Comparison of ENCODE assay signal across 8 cellular contexts in the genomic region with DNA sequence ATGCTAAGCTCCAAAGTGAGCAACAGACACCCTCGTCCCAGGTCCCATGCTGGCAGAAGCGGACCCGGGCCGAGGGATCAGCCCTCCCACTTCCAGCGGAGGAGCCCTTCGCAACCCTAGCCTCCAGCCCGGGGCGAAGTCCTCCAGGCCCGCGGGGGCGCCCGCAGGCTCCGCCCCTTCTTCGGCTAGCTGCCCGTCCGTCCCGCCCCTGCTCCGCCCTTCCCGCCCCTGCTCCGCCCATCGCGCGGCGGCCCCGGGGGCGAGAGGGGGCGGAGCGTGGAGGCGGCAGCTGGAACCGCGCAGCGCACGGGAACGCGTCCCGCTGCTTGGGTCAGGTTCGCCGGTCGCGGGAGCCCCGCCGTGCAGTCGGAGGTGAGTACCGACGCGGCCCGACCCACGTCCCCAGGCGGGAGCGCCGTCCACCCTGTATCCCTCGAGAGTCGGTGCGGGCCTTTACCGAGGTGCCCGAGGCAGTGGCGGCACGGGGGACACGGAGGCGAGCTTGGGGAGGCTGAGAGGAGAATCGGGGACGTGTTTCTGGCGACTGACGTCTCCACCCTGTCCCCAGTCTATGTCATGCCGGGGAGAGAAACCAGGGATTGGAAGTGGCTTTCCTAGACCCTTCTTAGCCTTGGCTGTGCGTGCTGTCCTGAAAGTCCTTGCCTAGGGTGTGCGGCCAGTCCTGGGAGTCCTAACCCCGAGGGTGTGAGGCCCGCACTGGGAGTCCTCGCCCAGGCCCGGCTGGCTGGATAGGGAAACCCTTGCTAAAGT. TPM values are rescaled to one million over a fixed set of nuclear protein-coding genes. Genes with fewer than 3 reads are reported as not detected.
DNase-seq lines count a peak whose midpoint lies in the region; ATAC-seq, FAIRE-seq and TF ChIP-seq lines count a peak whose summit lies in the region.

A gene (plus strand): TSS at position 280 of the 771 bp plus-strand sequence. CDS start 20,864 bp downstream, outside the sequence.

- TF ChIP-seq CTCF in left ventricle myocardium inferior (IDR thresholded peaks at IDR 0.05; ENCODE audit: borderline replicate concordance) (no peak), psoas muscle (IDR thresholded peaks at IDR 0.05) (no peak)

- H3K4me1 ChIP-seq in left ventricle myocardium inferior (peaks cover 49% of the 10 kb centered on the region), psoas muscle (peaks cover 12% of the 10 kb centered on the region)

- peak within 1 kb of the TSS; percentile 27 for H3K27ac Mint-ChIP-seq in T-helper 1 cell treated with Interleukin-12 subunit alpha and Interleukin-12 subunit beta and Interleukin-4 antibody, amounts not matched to agents 30 μg/mL and 1 μg/mL, for 36 hours

- no peaks in the 10 kb centered on the region for H3K36me3 Mint-ChIP-seq in T-helper 1 cell treated with Interleukin-12 subunit alpha and Interleukin-12 subunit beta and Interleukin-4 antibody, amounts not matched to agents 30 μg/mL and 1 μg/mL, for 36 hours (ENCODE audit: low read depth)

- peak; percentile 85 for DNase-seq in GM12892 (ENCODE audit: insufficient read length)
- peak; percentile 78 for DNase-seq in NCI-H1092 (lab: John Stamatoyannopoulos, UW)
- peak; percentile 76 for DNase-seq in amniotic stem cell (lab: John Stamatoyannopoulos, UW)
- peak; percentile 92 for DNase-seq in left ventricle myocardium inferior
- DNase-seq in psoas muscle = peak; percentile 92 to 95
- peak; percentile 89 for DNase-seq in ureter (ENCODE audit: low spot score)

- FAIRE-seq in GM12892 (lab: Jason Lieb, UNC) = peak; percentile 97

- peak within 1 kb of the TSS; percentile 90 for H3K27ac ChIP-seq in left ventricle myocardium inferior (replicated peaks)
- H3K27ac ChIP-seq in psoas muscle = peak within 1 kb of the TSS; percentile 83

- 0 to 1% (median 0%) methylated on average over 48 to 71 of the region's 71 CpGs for WGBS in psoas muscle, 3 donors

- peak; percentile 98 for ATAC-seq in HG02623 (IDR thresholded peaks at IDR 0.05; ENCODE audit: unreplicated experiment)
- ATAC-seq in psoas muscle = peak; percentile 98 to 99 (median 98)

- H3K4me1 Mint-ChIP-seq in T-helper 1 cell treated with Interleukin-12 subunit alpha and Interleukin-12 subunit beta and Interleukin-4 antibody, amounts not matched to agents 30 μg/mL and 1 μg/mL, for 36 hours (ENCODE audit: low read depth) = peaks cover 19% of the 10 kb centered on the region

- peaks cover 35% of the 10 kb centered on the region for H3K27me3 Mint-ChIP-seq in T-helper 1 cell treated with Interleukin-12 subunit alpha and Interleukin-12 subunit beta and Interleukin-4 antibody, amounts not matched to agents 30 μg/mL and 1 μg/mL, for 36 hours (ENCODE audit: low read depth)

- H3K4me3 Mint-ChIP-seq in T-helper 1 cell treated with Interleukin-12 subunit alpha and Interleukin-12 subunit beta and Interleukin-4 antibody, amounts not matched to agents 30 μg/mL and 1 μg/mL, for 36 hours = peak within 1 kb of the TSS; percentile 78

- H3K9me3 Mint-ChIP-seq in T-helper 1 cell treated with Interleukin-12 subunit alpha and Interleukin-12 subunit beta and Interleukin-4 antibody, amounts not matched to agents 30 μg/mL and 1 μg/mL, for 36 hours = no peaks in the 10 kb centered on the region

- H3K9me3 ChIP-seq in left ventricle myocardium inferior (replicated peaks) (no peaks in the 10 kb centered on the region), psoas muscle (no peaks in the 10 kb centered on the region)

- H3K4me3 ChIP-seq in left ventricle myocardium inferior = peak within 1 kb of the TSS; percentile 87
- peak within 1 kb of the TSS; percentile 73 for H3K4me3 ChIP-seq in psoas muscle

- intact Hi-C loops in left ventricle myocardium inferior (cut with micrococcal nuclease) (loop anchor here (10.0 kb wide), 1 partner anchor 50 kb away; no protein-coding TSS in a partner anchor), psoas muscle (cut with DNase I) (loop anchor here (1.0 to 5.0 kb wide), 4 partner anchors 143 to 583 kb away; a partner anchor contains a TSS)

- H3K27me3 ChIP-seq in left ventricle myocardium inferior (ENCODE audit: low read depth) = no peaks in the 10 kb centered on the region
- no peaks in the 10 kb centered on the region for H3K27me3 ChIP-seq in psoas muscle (ENCODE audit: insufficient read depth in 3 of 3, low read length in 2 of 3)

- peak; percentile 57; the same call in 1 of the 2 replicates for TF ChIP-seq POLR2A in GM12892 (IDR thresholded peaks at IDR 0.05; ENCODE audit: low read depth, low read length)

- H3K36me3 ChIP-seq in left ventricle myocardium inferior (no peaks in the 10 kb centered on the region), psoas muscle (ENCODE audit: insufficient read depth in 1 of 2, low read depth in 1 of 2) (no peaks in the 10 kb centered on the region)

RNA-seq across cellular contexts. Expression of the gene that starts here (rescaled TPM):
- 10.2 TPM for polyA plus RNA-seq in GM12892 (2012; ENCODE audit: missing spikeins)
- total RNA-seq in left ventricle myocardium inferior (62.7 TPM), psoas muscle (10 to 100 TPM; 27.2 to 39.4 (median 32.3) TPM), ureter (30.6 TPM)
- polyA plus RNA-seq in psoas muscle = 10 to 100 TPM; 15.6 to 27.1 (median 16.1) TPM

Comparison
In these comparisons a context has a peak if more than half of its experiments do, and no peak if none do; other contexts are left out.
1. Peak in every context shown above with its lines: DNase-seq, ATAC-seq, H3K4me3 ChIP-seq and H3K27ac ChIP-seq.